16 cellular contexts compared by ENCODE assay signal in the genomic region with DNA sequence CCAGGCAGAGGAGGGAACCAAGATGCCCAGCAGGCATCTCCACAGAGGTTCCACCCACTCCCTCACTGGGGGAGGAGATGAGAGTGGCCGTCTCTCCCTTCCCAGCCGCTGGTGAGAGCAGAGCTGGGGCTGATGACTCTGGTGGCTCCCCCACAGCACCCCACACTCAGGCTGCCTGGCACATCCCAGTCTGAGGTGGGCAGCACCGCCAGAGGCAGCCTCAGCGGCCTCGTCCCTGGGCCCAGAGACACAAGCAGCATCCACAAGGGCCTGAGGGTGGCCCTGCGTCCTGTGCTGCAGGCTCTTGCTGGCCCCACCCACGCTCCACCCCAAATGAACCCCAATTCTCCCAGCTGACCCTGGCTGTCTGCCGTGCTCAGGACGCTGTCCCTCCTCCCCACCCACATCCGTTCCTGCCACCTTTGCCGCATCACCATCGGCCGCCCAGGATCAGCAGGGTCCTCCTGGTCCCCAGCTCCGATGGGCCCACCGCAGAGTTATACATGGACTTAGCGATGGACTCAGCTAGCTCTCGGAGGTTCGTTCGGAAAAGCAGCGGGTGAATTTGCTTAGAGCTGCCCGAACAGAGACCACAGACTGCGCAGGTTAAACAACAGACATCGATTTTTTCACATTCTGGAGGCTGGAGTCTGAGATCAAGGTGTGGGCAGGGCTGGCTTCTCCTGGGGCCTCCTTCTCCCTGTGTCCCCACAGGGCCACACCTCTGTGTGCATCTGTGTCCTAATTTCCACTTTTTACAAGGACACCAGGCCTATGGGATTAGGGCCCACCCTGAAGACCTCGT. TPM values are rescaled to one million over a fixed set of nuclear protein-coding genes. Genes with fewer than 3 reads are reported as not detected.
"Had no signal": no experiment of that assay in that cellular context is flagged by ENCODE, and none has a peak within 500 bp of the region (broad histone marks: within the 10 kb centered on the region; RNA-seq: fewer than 3 reads in every experiment).

No MANE protein-coding gene starts in this region.

- H3K9me3 Mint-ChIP-seq: activated naive CD8-positive, alpha-beta T cell treated with anti-CD3 and anti-CD28 coated beads, Interleukin-2, amount 50 U/mL, for 24 hours; activated T-helper 1 cell treated with anti-CD3 and anti-CD28 coated beads, Interleukin-12 subunit alpha, Interleukin-12 subunit beta, Interleukin-2, Interleukin-4 antibody, amounts not matched to agents 30 ng/mL and 10 ng/mL and 1 ng/mL, durations not matched to agents 14 hours and 24 hours and 36 hours had no signal

- H3K4me3 Mint-ChIP-seq: activated CD8-positive, alpha-beta T cell treated with anti-CD3 and anti-CD28 coated beads, Interleukin-2, amount 10 ng/mL, durations not matched to agents 7 days and 5 days; activated naive CD8-positive, alpha-beta T cell treated with anti-CD3 and anti-CD28 coated beads, Interleukin-2, amount 50 U/mL, for 24 hours; activated T-helper 1 cell treated with anti-CD3 and anti-CD28 coated beads, Interleukin-12 subunit alpha, Interleukin-12 subunit beta, Interleukin-2, Interleukin-4 antibody, amounts not matched to agents 30 ng/mL and 10 ng/mL and 1 ng/mL, durations not matched to agents 14 hours and 24 hours and 36 hours; nephron had no signal

- H3K27ac ChIP-seq: ascending aorta, ovary, vagina had no signal

- H3K27me3 ChIP-seq: ascending aorta, ovary, vagina had no signal

- DNase-seq: activated CD4-positive, alpha-beta T cell treated with anti-CD3 and anti-CD28 coated beads for 48 hours; activated CD8-positive, alpha-beta T cell treated with anti-CD3 and anti-CD28 coated beads, Interleukin-2, amount 10 ng/mL, durations not matched to agents 7 days and 5 days; activated naive CD4-positive, alpha-beta T cell treated with Interleukin-2 at 50 U/mL for 16 hours; activated naive CD8-positive, alpha-beta T cell treated with anti-CD3 and anti-CD28 coated beads, Interleukin-2, amount 50 U/mL, for 24 hours; esophagus squamous epithelium; foreskin fibroblast; left colon; ovary; retina; stimulated activated CD4-positive, alpha-beta T cell treated with anti-CD3 and anti-CD28 coated beads, Interleukin-4, amount 100 ng/mL, for 4 hours; stomach had no signal

- H3K4me1 Mint-ChIP-seq: activated naive CD8-positive, alpha-beta T cell treated with anti-CD3 and anti-CD28 coated beads, Interleukin-2, amount 50 U/mL, for 24 hours; nephron had no signal

- H3K36me3 ChIP-seq: ascending aorta, esophagus squamous epithelium, ovary, stomach, vagina had no signal

- H3K27ac Mint-ChIP-seq: activated CD8-positive, alpha-beta T cell treated with anti-CD3 and anti-CD28 coated beads, Interleukin-2, amount 10 ng/mL, durations not matched to agents 7 days and 5 days; activated naive CD8-positive, alpha-beta T cell treated with anti-CD3 and anti-CD28 coated beads, Interleukin-2, amount 50 U/mL, for 24 hours; activated T-helper 1 cell treated with anti-CD3 and anti-CD28 coated beads, Interleukin-12 subunit alpha, Interleukin-12 subunit beta, Interleukin-2, Interleukin-4 antibody, amounts not matched to agents 30 ng/mL and 10 ng/mL and 1 ng/mL, durations not matched to agents 14 hours and 24 hours and 36 hours; nephron had no signal

- H3K4me1 ChIP-seq: ascending aorta, vagina had no signal

- H3K4me3 ChIP-seq: ascending aorta, esophagus squamous epithelium, ovary, skin epidermis, stomach, vagina had no signal

- H3K9me3 ChIP-seq: ascending aorta, esophagus squamous epithelium, ovary, stomach, vagina had no signal

- ATAC-seq: activated CD8-positive, alpha-beta T cell treated with anti-CD3 and anti-CD28 coated beads, Interleukin-2, amount 10 ng/mL, durations not matched to agents 7 days and 5 days; activated naive CD8-positive, alpha-beta T cell treated with anti-CD3 and anti-CD28 coated beads, Interleukin-2, amount 50 U/mL, for 24 hours; left colon had no signal

RNA-seq across cellular contexts. Expression of a gene that starts 50.9 kb away (rescaled TPM):
- total RNA-seq: activated CD8-positive, alpha-beta T cell treated with anti-CD3 and anti-CD28 coated beads, Interleukin-2, amount 10 ng/mL, durations not matched to agents 7 days and 5 days; activated T-helper 1 cell treated with anti-CD3 and anti-CD28 coated beads, Interleukin-12 subunit alpha, Interleukin-12 subunit beta, Interleukin-2, Interleukin-4 antibody, amounts not matched to agents 30 ng/mL and 10 ng/mL and 1 ng/mL, durations not matched to agents 14 hours and 24 hours and 36 hours; ascending aorta had no signal
- polyA plus RNA-seq: ovary had no signal

RNA-seq across cellular contexts. Expression of a gene that starts 54.9 kb away (rescaled TPM):
- total RNA-seq: activated T-helper 1 cell treated with anti-CD3 and anti-CD28 coated beads, Interleukin-12 subunit alpha, Interleukin-12 subunit beta, Interleukin-2, Interleukin-4 antibody, amounts not matched to agents 30 ng/mL and 10 ng/mL and 1 ng/mL, durations not matched to agents 14 hours and 24 hours and 36 hours; ascending aorta; vagina had no signal
